ENCODE assay signal across 1 cellular context in genomic region chr10:625335-625699, GRCh38.
TF ChIP-seq lines count a peak whose summit lies in the region.

No MANE protein-coding gene starts in this region.

TF ChIP-seq in IMR-90, 13 proteins besides CTCF, POLR2A, EP300 and RAD21 (continued from another document):
- TF ChIP-seq CHD1 (IDR thresholded peaks at IDR 0.05; ENCODE audit: low read depth, low read length) = no peak
- TF ChIP-seq CEBPB (IDR thresholded peaks at IDR 0.05; ENCODE audit: low read depth, low read length) = no peak
- TF ChIP-seq USF2 (IDR thresholded peaks at IDR 0.05; ENCODE audit: low read depth, low read length) = no peak
- TF ChIP-seq FOS (IDR thresholded peaks at IDR 0.05; ENCODE audit: low read depth, low read length) = no peak
- TF ChIP-seq BHLHE40 (IDR thresholded peaks at IDR 0.05; ENCODE audit: low read depth, low read length) = no peak
- TF ChIP-seq SMC3 (IDR thresholded peaks at IDR 0.05; ENCODE audit: low read depth, low read length) = no peak
- no peak for TF ChIP-seq NFE2L2 (IDR thresholded peaks at IDR 0.05; ENCODE audit: low read depth, low read length)
- no peak for TF ChIP-seq MAZ (IDR thresholded peaks at IDR 0.05; ENCODE audit: borderline replicate concordance, low read depth, low read length)
- no peak for TF ChIP-seq RFX5 (IDR thresholded peaks at IDR 0.05; ENCODE audit: low read depth, low read length)
